Comparison of ENCODE assay signal across 8 cellular contexts in genomic region chr11:66100272-66101037, GRCh38. TPM values are rescaled to one million over a fixed set of nuclear protein-coding genes. Genes with fewer than 3 reads are reported as not detected.
DNase-seq lines count a peak whose midpoint lies in the region; ATAC-seq and TF ChIP-seq lines count a peak whose summit lies in the region.

No MANE protein-coding gene starts in this region.

- no peak for TF ChIP-seq POLR2A in erythroblast (IDR thresholded peaks at IDR 0.05; ENCODE audit: low read length)

- CTCF ChIA-PET in HEK293T (lab: Yijun Ruan, JAX) = no interaction called here

- POLR2A ChIA-PET in HEK293T (lab: Yijun Ruan, JAX) = no interaction called here

- intact Hi-C loops in sciatic nerve (cut with DNase I) = no loop called here

- ATAC-seq in GM21619 (IDR thresholded peaks at IDR 0.05; ENCODE audit: unreplicated experiment) = peak; percentile 80
- ATAC-seq in sciatic nerve = peak; percentile 87

- peak; percentile 81 for DNase-seq in CD1c-positive myeloid dendritic cell (ENCODE audit: extremely low spot score)
- DNase-seq in NCI-H2171 (lab: John Stamatoyannopoulos, UW) = peak; percentile 70
- DNase-seq in activated CD8-positive, alpha-beta memory T cell treated with anti-CD3 and anti-CD28 coated beads, Interleukin-2, amount 50 U/mL, for 24 hours (ENCODE audit: extremely low read depth) = peak; percentile 27
- DNase-seq in foreskin melanocyte = peak; percentile 21
- DNase-seq in sciatic nerve (ENCODE audit: low spot score) = peak; percentile 66
- DNase-seq in erythroblast (lab: John Stamatoyannopoulos, UW) = no peak
- DNase-seq in HEK293T (ENCODE audit: extremely low spot score) = no peak

TF ChIP-seq in HEK293T, 16 proteins besides CTCF, POLR2A, EP300 and RAD21:
- TF ChIP-seq LEF1 (IDR thresholded peaks at IDR 0.05; ENCODE audit: borderline replicate concordance) (no peak), BHLHE40 (IDR thresholded peaks at IDR 0.05; ENCODE audit: borderline replicate concordance) (no peak), FOXK2 (IDR thresholded peaks at IDR 0.05) (no peak), CTBP1 (IDR thresholded peaks at IDR 0.05; ENCODE audit: borderline replicate concordance) (no peak), HDGF (IDR thresholded peaks at IDR 0.05; ENCODE audit: borderline replicate concordance) (no peak), NFRKB (IDR thresholded peaks at IDR 0.05) (no peak), ARNT (IDR thresholded peaks at IDR 0.05) (no peak), PKNOX1 (IDR thresholded peaks at IDR 0.05) (no peak), SP1 (IDR thresholded peaks at IDR 0.05) (no peak), FOXM1 (IDR thresholded peaks at IDR 0.05; ENCODE audit: borderline replicate concordance) (no peak), SUZ12 (IDR thresholded peaks at IDR 0.05) (no peak), L3MBTL2 (conservative IDR thresholded peaks at IDR 0.05) (no peak), TARDBP (IDR thresholded peaks at IDR 0.05) (no peak), FOXA1 (IDR thresholded peaks at IDR 0.05) (no peak), ZNF384 (IDR thresholded peaks at IDR 0.05) (no peak), ELF4 (IDR thresholded peaks at IDR 0.05) (no peak)

RNA-seq across cellular contexts. Expression of gene PACS1, which starts 30.4 kb away (rescaled TPM):
- 80.3 TPM for total RNA-seq in sciatic nerve

RNA-seq across cellular contexts. Expression of gene SF3B2, which starts 48.3 kb away (rescaled TPM):
- 154 TPM for total RNA-seq in sciatic nerve

RNA-seq across cellular contexts. Expression of gene GAL3ST3, which starts 51.5 kb away (rescaled TPM):
- not detected for total RNA-seq in sciatic nerve

Comparison
In these comparisons a context has a peak if more than half of its experiments do, and no peak if none do; other contexts are left out.
1. DNase-seq: peak in CD1c-positive myeloid dendritic cell (single experiment), NCI-H2171 (single experiment), activated CD8-positive, alpha-beta memory T cell treated with anti-CD3 and anti-CD28 coated beads, Interleukin-2, amount 50 U/mL, for 24 hours (single experiment), foreskin melanocyte (single experiment) and sciatic nerve (single experiment); none in erythroblast (0 of 2) and HEK293T (single experiment).